Comparison of ENCODE assay signal across 19 cellular contexts in genomic region chr12:95014554-95014953, GRCh38.
"Had no signal": no experiment of that assay in that cellular context is flagged by ENCODE, and none has a peak within 500 bp of the region (broad histone marks: within the 10 kb centered on the region; RNA-seq: fewer than 3 reads in every experiment).

No MANE protein-coding gene starts in this region.

- H3K4me3 ChIP-seq: lung, pancreas, prostate gland, sigmoid colon, testis, tibial artery had no signal

- H3K27ac ChIP-seq: neutrophil, pancreas, prostate gland, sigmoid colon, testis, tibial artery had no signal

- DNase-seq: cortex of kidney; effector memory CD8-positive, alpha-beta T cell; kidney; natural killer cell; pancreas; right cardiac atrium; sigmoid colon; stimulated activated CD4-positive, alpha-beta T cell treated with anti-CD3 and anti-CD28 coated beads, Interleukin-2, amount 100 ng/mL, for 24 hours; stimulated activated CD4-positive, alpha-beta T cell treated with anti-CD3 and anti-CD28 coated beads, Interleukin-4, amount 100 ng/mL, for 24 hours; stimulated activated naive CD8-positive, alpha-beta T cell treated with anti-CD3 and anti-CD28 coated beads, Interleukin-15, Interleukin-2, amounts not matched to agents 100 U/mL and 50 U/mL, for 24 hours; substantia nigra; testis; tibial artery had no signal

- H3K4me3 Mint-ChIP-seq: effector memory CD8-positive, alpha-beta T cell; memory B cell; natural killer cell; stimulated activated effector memory CD8-positive, alpha-beta T cell treated with anti-CD3 and anti-CD28 coated beads, Interleukin-12 subunit alpha, Interleukin-12 subunit beta, amount 100 ng/mL, for 72 hours; type B pancreatic cell had no signal

- ATAC-seq: effector memory CD8-positive, alpha-beta T cell; natural killer cell; pancreas; right cardiac atrium; stimulated activated effector memory CD8-positive, alpha-beta T cell treated with anti-CD3 and anti-CD28 coated beads, Interleukin-12 subunit alpha, Interleukin-12 subunit beta, amount 100 ng/mL, for 72 hours; stimulated activated naive CD8-positive, alpha-beta T cell treated with anti-CD3 and anti-CD28 coated beads, Interleukin-15, Interleukin-2, amounts not matched to agents 100 U/mL and 50 U/mL, for 24 hours had no signal

- H3K27ac Mint-ChIP-seq: effector memory CD8-positive, alpha-beta T cell; memory B cell; natural killer cell; stimulated activated effector memory CD8-positive, alpha-beta T cell treated with anti-CD3 and anti-CD28 coated beads, Interleukin-12 subunit alpha, Interleukin-12 subunit beta, amount 100 ng/mL, for 72 hours; type B pancreatic cell had no signal

- H3K4me1 Mint-ChIP-seq: natural killer cell; stimulated activated effector memory CD8-positive, alpha-beta T cell treated with anti-CD3 and anti-CD28 coated beads, Interleukin-12 subunit alpha, Interleukin-12 subunit beta, amount 100 ng/mL, for 72 hours had no signal

- H3K36me3 Mint-ChIP-seq: natural killer cell had no signal

- H3K36me3 ChIP-seq: neutrophil, pancreas, prostate gland, sigmoid colon had no signal

- H3K27me3 ChIP-seq: neutrophil, pancreas, sigmoid colon, testis, tibial artery had no signal

- H3K9me3 Mint-ChIP-seq: type B pancreatic cell had no signal

- H3K27me3 Mint-ChIP-seq: effector memory CD8-positive, alpha-beta T cell; memory B cell; type B pancreatic cell had no signal

- H3K4me1 ChIP-seq: pancreas, prostate gland, sigmoid colon, testis, tibial artery had no signal
